ENCODE assay signal across 14 cellular contexts in genomic region chr5:139760066-139761056, GRCh38. TPM values are rescaled to one million over a fixed set of nuclear protein-coding genes. Genes with fewer than 3 reads are reported as not detected.
A peak's percentile ranks its signal among the peaks of the same experiment; 100 is the strongest.
DNase-seq lines count a peak whose midpoint lies in the region; ATAC-seq and TF ChIP-seq lines count a peak whose summit lies in the region.
"Had no signal": no experiment of that assay in that cellular context is flagged by ENCODE, and none has a peak within 500 bp of the region (broad histone marks: within the 10 kb centered on the region; RNA-seq: fewer than 3 reads in every experiment).

No MANE protein-coding gene starts in this region.

- H3K9ac ChIP-seq in neuronal stem cell (ENCODE audit: low read depth, low read length, poor library complexity): no peak overlapping the region

- no peaks in the 10 kb centered on the region for H3K79me1 ChIP-seq in neuronal stem cell (ENCODE audit: low read depth, low read length)

- BruUV-seq in OCI-LY7 (replicated peaks; lab: Mats Ljungman, UMichigan): no TSS peak

- H3K4me1 ChIP-seq in OCI-LY7 (ENCODE audit: insufficient read depth, low read length, poor library complexity, severe bottlenecking) (peaks cover 47% of the 10 kb centered on the region), neuronal stem cell (ENCODE audit: control insufficient read depth in 2 of 2, insufficient read depth in 1 of 2, low read depth in 1 of 2, low read length in 2 of 2) (peaks cover 26 to 57% of the 10 kb centered on the region in 2 donors)

- POLR2A ChIA-PET in OCI-LY7 (lab: Charles Lee): no interaction called here

- no CpG with 5 or more reads among the region's 6 CpGs for WGBS in neuronal stem cell (ENCODE audit: extremely low coverage in 2 of 2, insufficient read length in 2 of 2, insufficient replicate concordance in 1 of 2), 2 donors

- intact Hi-C loops in OCI-LY7 (cut with micrococcal nuclease; ENCODE audit: unreplicated experiment): no loop called here

- no peaks in the 10 kb centered on the region for H3K9me3 Mint-ChIP-seq in chondrocyte (ENCODE audit: low read depth)
- H3K9me3 Mint-ChIP-seq: activated T-helper 2 cell treated with anti-CD3 and anti-CD28 coated beads, Interferon-gamma antibody, Interleukin-2, Interleukin-4, amounts not matched to agents 10 μg/mL and 5 μg/mL and 100 μg/mL, durations not matched to agents 14 hours and 24 hours and 36 hours had no signal

- H3K9me2 ChIP-seq in OCI-LY7 (ENCODE audit: insufficient read depth, low read length): no peaks in the 10 kb centered on the region

- no peak overlapping the region for H2BK15ac ChIP-seq in neuronal stem cell (ENCODE audit: low read length)

- H3K27me3 Mint-ChIP-seq in chondrocyte (ENCODE audit: low read depth): peaks cover 4% of the 10 kb centered on the region

- CTCF ChIA-PET in OCI-LY7 (lab: Charles Lee; ENCODE audit: unreplicated experiment): interaction anchor here (0.5 to 1.1 kb wide), 2 partner anchors 15 to 105 kb away, joined by 3 to 5 read pairs; no protein-coding TSS in a partner anchor

- no peak overlapping the region for H4K8ac ChIP-seq in neuronal stem cell (ENCODE audit: low read depth, low read length)

- peak; percentile 78 for DNase-seq in Daoy (ENCODE audit: low read depth)
- DNase-seq in OCI-LY7 (ENCODE audit: low spot score): peak; percentile 48
- no peak for DNase-seq in chondrocyte (ENCODE audit: low spot score)
- DNase-seq in neuronal stem cell (ENCODE audit: low spot score): no peak
- no peak for DNase-seq in SIG-M5 (lab: John Stamatoyannopoulos, UW)
- DNase-seq in GOT3 (lab: John Stamatoyannopoulos, UW): no peak
- DNase-seq in activated gamma-delta T cell treated with Interleukin-2 at 50 U/mL for 16 hours: no peak
- DNase-seq: activated CD4-positive, alpha-beta T cell treated with anti-CD3 and anti-CD28 coated beads for 36 hours; NCI-H510A had no signal

- H3K23ac ChIP-seq in neuronal stem cell (ENCODE audit: low read depth, low read length, poor library complexity): peak overlapping the region; percentile 3

- no peak overlapping the region for H2BK5ac ChIP-seq in neuronal stem cell (ENCODE audit: low read length)

- no peaks in the 10 kb centered on the region for H4K20me1 ChIP-seq in OCI-LY7 (ENCODE audit: insufficient read depth, low read length)

- no peak overlapping the region for H3K4me3 Mint-ChIP-seq in chondrocyte (ENCODE audit: unreplicated experiment)
- H3K4me3 Mint-ChIP-seq: activated CD4-positive, alpha-beta T cell treated with anti-CD3 and anti-CD28 coated beads for 36 hours had no signal

- H3K14ac ChIP-seq in neuronal stem cell (ENCODE audit: low read length): no peak overlapping the region

- H3K4me3 ChIP-seq in OCI-LY7 (ENCODE audit: low read depth, low read length, poor library complexity, severe bottlenecking) (no peak overlapping the region), neuronal stem cell (ENCODE audit: low read length in 2 of 2) (no peak overlapping the region)
- H3K4me3 ChIP-seq: SK-N-MC had no signal

- H3K27ac ChIP-seq in OCI-LY7 (ENCODE audit: low read depth, low read length, poor library complexity, severe bottlenecking) (no peak overlapping the region), neuronal stem cell (replicated peaks; ENCODE audit: low read length) (no peak overlapping the region)
- H3K27ac ChIP-seq: SK-N-MC had no signal

- no peak for TF ChIP-seq CTCF in OCI-LY7 (conservative IDR thresholded peaks at IDR 0.05; ENCODE audit: low read length)
- no peak for TF ChIP-seq CTCF in chondrocyte (IDR thresholded peaks at IDR 0.05)

- no peaks in the 10 kb centered on the region for H3K36me3 Mint-ChIP-seq in chondrocyte (ENCODE audit: low read depth)

- no peaks in the 10 kb centered on the region for H3K79me2 ChIP-seq in OCI-LY7 (ENCODE audit: insufficient read depth, low read depth, low read length)

- peaks cover 0 to 65% (median 26%) of the 10 kb centered on the region in 3 experiments for H3K27me3 ChIP-seq in neuronal stem cell (ENCODE audit: control insufficient read depth in 3 of 3, insufficient read depth in 3 of 3, low read depth in 1 of 3, low read length in 3 of 3)

- H2AFZ ChIP-seq in OCI-LY7 (ENCODE audit: low read length) (no peak overlapping the region), neuronal stem cell (ENCODE audit: low read length) (no peak overlapping the region)

- peak overlapping the region; percentile 11 for H2AK5ac ChIP-seq in neuronal stem cell (ENCODE audit: low read depth, low read length)

- H2BK120ac ChIP-seq in neuronal stem cell (ENCODE audit: low read depth, low read length): no peak overlapping the region

- no peak overlapping the region for H4K91ac ChIP-seq in neuronal stem cell (ENCODE audit: low read depth, low read length, poor library complexity)

- H2BK12ac ChIP-seq in neuronal stem cell (ENCODE audit: low read length): no peak overlapping the region

- H3K4me2 ChIP-seq in OCI-LY7 (ENCODE audit: low read length) (peak overlapping the region; percentile 35), neuronal stem cell (ENCODE audit: insufficient read depth, low read length, poor library complexity, severe bottlenecking) (no peak overlapping the region)

- H3K9me3 ChIP-seq in OCI-LY7 (ENCODE audit: low read length) (no peaks in the 10 kb centered on the region), neuronal stem cell (replicated peaks in 1 of 2; ENCODE audit: control insufficient read depth in 2 of 2, insufficient read depth in 1 of 2, low read depth in 1 of 2, low read length in 2 of 2) (no peaks in the 10 kb centered on the region)

- H3K4ac ChIP-seq in neuronal stem cell (ENCODE audit: low read length): no peak overlapping the region

- peak overlapping the region; percentile 3 for H3K18ac ChIP-seq in neuronal stem cell (ENCODE audit: low read length)

- H3K27ac Mint-ChIP-seq in chondrocyte (ENCODE audit: unreplicated experiment): peak overlapping the region; percentile 54
- H3K27ac Mint-ChIP-seq: activated CD4-positive, alpha-beta T cell treated with anti-CD3 and anti-CD28 coated beads for 36 hours; activated T-helper 2 cell treated with anti-CD3 and anti-CD28 coated beads, Interferon-gamma antibody, Interleukin-2, Interleukin-4, amounts not matched to agents 10 μg/mL and 5 μg/mL and 100 μg/mL, durations not matched to agents 14 hours and 24 hours and 36 hours had no signal

- ATAC-seq in HG02610 (IDR thresholded peaks at IDR 0.05; ENCODE audit: unreplicated experiment): no peak
- ATAC-seq: activated CD4-positive, alpha-beta T cell treated with anti-CD3 and anti-CD28 coated beads for 36 hours had no signal

- H3K36me3 ChIP-seq in OCI-LY7 (ENCODE audit: insufficient read depth, low read length) (no peaks in the 10 kb centered on the region), neuronal stem cell (replicated peaks in 1 of 2; ENCODE audit: control insufficient read depth in 2 of 2, insufficient read depth in 2 of 2, low read length in 2 of 2) (no peaks in the 10 kb centered on the region)

- H3K4me1 Mint-ChIP-seq in chondrocyte (ENCODE audit: low read depth): peaks cover 29% of the 10 kb centered on the region

RNA-seq across cellular contexts. Expression of gene PSD2, which starts 35.2 kb away (rescaled TPM):
- total RNA-seq in Daoy (2014; rRNA removed; shearing (Covaris generic)): 0.18 and 0.40 TPM in 2 replicates
- 0.08 and 0.13 TPM in 2 replicates for total RNA-seq in OCI-LY7 (2014; rRNA removed; shearing (Covaris generic))
- total RNA-seq in OCI-LY7 (2022) (0.11 and 0.15 TPM in 2 replicates), chondrocyte (0.47 to 1.5 TPM (median 0.82 TPM) in 3 replicates)
- polyA plus RNA-seq in neuronal stem cell (2013, experiment 1 of 2): 0.92 TPM
- polyA plus RNA-seq in neuronal stem cell (2013, experiment 2 of 2): 0.93 TPM
- total RNA-seq: activated CD4-positive, alpha-beta T cell treated with anti-CD3 and anti-CD28 coated beads for 36 hours; activated T-helper 2 cell treated with anti-CD3 and anti-CD28 coated beads, Interferon-gamma antibody, Interleukin-2, Interleukin-4, amounts not matched to agents 10 μg/mL and 5 μg/mL and 100 μg/mL, durations not matched to agents 14 hours and 24 hours and 36 hours; fibroblast of villous mesenchyme had no signal
- polyA plus RNA-seq: keratinocyte had no signal

Comparison
In these comparisons a context has a peak if more than half of its experiments do, and no peak if none do; other contexts are left out.
1. DNase-seq: peak in Daoy (single experiment) and OCI-LY7 (single experiment); none in chondrocyte (single experiment), neuronal stem cell (single experiment), SIG-M5 (single experiment), GOT3 (single experiment) and activated gamma-delta T cell treated with Interleukin-2 at 50 U/mL for 16 hours (single experiment).